ENCODE assay signal across 19 cellular contexts in genomic region chr10:73228247-73228646, GRCh38.
"Had no signal": no experiment of that assay in that cellular context is flagged by ENCODE, and none has a peak within 500 bp of the region (broad histone marks: within the 10 kb centered on the region; RNA-seq: fewer than 3 reads in every experiment).

No MANE protein-coding gene starts in this region.

- H3K9me3 ChIP-seq: adrenal gland, heart right ventricle, left ventricle myocardium inferior, transverse colon had no signal

- H3K4me1 ChIP-seq: adrenal gland, foreskin keratinocyte, transverse colon had no signal

- H3K4me2 ChIP-seq: smooth muscle cell had no signal

- H3K9me3 Mint-ChIP-seq: activated T-helper 2 cell treated with anti-CD3 and anti-CD28 coated beads, Interferon-gamma antibody, Interleukin-2, Interleukin-4, amounts not matched to agents 10 μg/mL and 5 μg/mL and 100 μg/mL, durations not matched to agents 14 hours and 24 hours and 36 hours; endodermal cell; memory B cell; natural killer cell; stimulated activated effector memory CD8-positive, alpha-beta T cell treated with anti-CD3 and anti-CD28 coated beads, Interleukin-12 subunit alpha, Interleukin-12 subunit beta, amount 100 ng/mL, for 72 hours; T-helper 2 cell treated with Interferon-gamma antibody and Interleukin-4, amounts not matched to agents 5 μg/mL and 100 μg/mL, for 36 hours had no signal

- H3K27me3 Mint-ChIP-seq: memory B cell, progenitor cell of endocrine pancreas had no signal

- ATAC-seq: foreskin keratinocyte; heart right ventricle; natural killer cell; right cardiac atrium; stimulated activated effector memory CD8-positive, alpha-beta T cell treated with anti-CD3 and anti-CD28 coated beads, Interleukin-12 subunit alpha, Interleukin-12 subunit beta, amount 100 ng/mL, for 72 hours had no signal

- H3K4me1 Mint-ChIP-seq: endodermal cell; memory B cell; natural killer cell; stimulated activated effector memory CD8-positive, alpha-beta T cell treated with anti-CD3 and anti-CD28 coated beads, Interleukin-12 subunit alpha, Interleukin-12 subunit beta, amount 100 ng/mL, for 72 hours had no signal

- H3K36me3 ChIP-seq: adrenal gland had no signal

- DNase-seq: activated CD4-positive, alpha-beta T cell treated with anti-CD3 and anti-CD28 coated beads for 4 hours; activated naive CD4-positive, alpha-beta T cell treated with anti-CD3 and anti-CD28 coated beads, Interleukin-2, amount 50 U/mL, for 16 hours; adrenal gland; endodermal cell; foreskin keratinocyte; heart right ventricle; left ventricle myocardium inferior; natural killer cell; nucleus accumbens; right cardiac atrium; substantia nigra; transverse colon; WERI-Rb-1 had no signal

- H3K27ac Mint-ChIP-seq: activated T-helper 2 cell treated with anti-CD3 and anti-CD28 coated beads, Interferon-gamma antibody, Interleukin-2, Interleukin-4, amounts not matched to agents 10 μg/mL and 5 μg/mL and 100 μg/mL, durations not matched to agents 14 hours and 24 hours and 36 hours; endodermal cell; memory B cell; natural killer cell; progenitor cell of endocrine pancreas; stimulated activated effector memory CD8-positive, alpha-beta T cell treated with anti-CD3 and anti-CD28 coated beads, Interleukin-12 subunit alpha, Interleukin-12 subunit beta, amount 100 ng/mL, for 72 hours; T-helper 2 cell treated with Interferon-gamma antibody and Interleukin-4, amounts not matched to agents 5 μg/mL and 100 μg/mL, for 36 hours had no signal

- H3K4me3 Mint-ChIP-seq: endodermal cell; memory B cell; natural killer cell; stimulated activated effector memory CD8-positive, alpha-beta T cell treated with anti-CD3 and anti-CD28 coated beads, Interleukin-12 subunit alpha, Interleukin-12 subunit beta, amount 100 ng/mL, for 72 hours; T-helper 2 cell treated with Interferon-gamma antibody and Interleukin-4, amounts not matched to agents 5 μg/mL and 100 μg/mL, for 36 hours had no signal

- H3K4me3 ChIP-seq: adrenal gland, heart right ventricle, left ventricle myocardium inferior, smooth muscle cell, transverse colon had no signal

- H3K27ac ChIP-seq: foreskin keratinocyte, left ventricle myocardium inferior, transverse colon, WERI-Rb-1 had no signal

- H3K27me3 ChIP-seq: adrenal gland, foreskin keratinocyte, heart right ventricle, transverse colon had no signal
